In genomic region chr2:136404925-136405324, GRCh38 we compare ENCODE assay signal across 34 cellular contexts.
"Had no signal": no experiment of that assay in that cellular context is flagged by ENCODE, and none has a peak within 500 bp of the region (broad histone marks: within the 10 kb centered on the region; RNA-seq: fewer than 3 reads in every experiment).

No MANE protein-coding gene starts in this region.

- H3K4me1 ChIP-seq: ascending aorta had no signal

- H3K27ac ChIP-seq: ascending aorta, cardiac muscle cell, VCaP had no signal

- ATAC-seq: activated CD8-positive, alpha-beta T cell treated with anti-CD3 and anti-CD28 coated beads for 36 hours; activated naive CD4-positive, alpha-beta T cell treated with anti-CD3 and anti-CD28 coated beads, Interleukin-2, amount 50 U/mL, for 72 hours; activated T-cell treated with anti-CD3 and anti-CD28 coated beads, Interleukin-2, amount 50 U/mL, for 4 hours; activated T-cell treated with anti-CD3 and anti-CD28 coated beads, Interleukin-2, amount 50 U/mL, for 72 hours; activated T-helper 17 cell treated with anti-CD3 and anti-CD28 coated beads, Interleukin-2, amount 50 U/mL, for 72 hours; T-cell had no signal

- H3K9me3 Mint-ChIP-seq: activated B cell treated with CpG ODN at 0.5 μM for 24 hours; activated CD4-positive, alpha-beta memory T cell treated with anti-CD3 and anti-CD28 coated beads for 36 hours; activated CD4-positive, alpha-beta T cell treated with anti-CD3 and anti-CD28 coated beads, Interleukin-2, amount 10 ng/mL, durations not matched to agents 24 days and 14 days; activated CD8-positive, alpha-beta T cell treated with anti-CD3 and anti-CD28 coated beads for 36 hours; activated naive CD4-positive, alpha-beta T cell treated with anti-CD3 and anti-CD28 coated beads for 36 hours; activated naive CD4-positive, alpha-beta T cell treated with anti-CD3 and anti-CD28 coated beads, Interleukin-2, amount 50 U/mL, for 72 hours; activated naive CD8-positive, alpha-beta T cell treated with anti-CD3 and anti-CD28 coated beads for 36 hours; activated T-cell treated with anti-CD3 and anti-CD28 coated beads, Interleukin-2, amount 50 U/mL, for 4 hours; activated T-cell treated with anti-CD3 and anti-CD28 coated beads, Interleukin-2, amount 50 U/mL, for 72 hours; activated T-helper 1 cell treated with anti-CD3 and anti-CD28 coated beads, Interleukin-12 subunit alpha, Interleukin-12 subunit beta, Interleukin-2, Interleukin-4 antibody, amounts not matched to agents 30 ng/mL and 10 ng/mL and 1 ng/mL, durations not matched to agents 14 hours and 24 hours and 36 hours; activated T-helper 17 cell treated with anti-CD3 and anti-CD28 coated beads, Interleukin-2, amount 50 U/mL, for 72 hours; central memory CD8-positive, alpha-beta T cell; T-cell; T-helper 2 cell treated with Interferon-gamma antibody and Interleukin-4, amounts not matched to agents 5 μg/mL and 100 μg/mL, for 36 hours had no signal

- H3K27ac Mint-ChIP-seq: activated B cell treated with CpG ODN at 0.5 μM for 24 hours; activated CD4-positive, alpha-beta memory T cell treated with anti-CD3 and anti-CD28 coated beads for 36 hours; activated CD4-positive, alpha-beta T cell treated with anti-CD3 and anti-CD28 coated beads, Interleukin-2, amount 10 ng/mL, durations not matched to agents 24 days and 14 days; activated CD8-positive, alpha-beta T cell treated with anti-CD3 and anti-CD28 coated beads for 36 hours; activated naive CD4-positive, alpha-beta T cell treated with anti-CD3 and anti-CD28 coated beads for 36 hours; activated naive CD4-positive, alpha-beta T cell treated with anti-CD3 and anti-CD28 coated beads, Interleukin-2, amount 50 U/mL, for 72 hours; activated naive CD8-positive, alpha-beta T cell treated with anti-CD3 and anti-CD28 coated beads for 36 hours; activated T-cell treated with anti-CD3 and anti-CD28 coated beads, Interleukin-2, amount 50 U/mL, for 72 hours; activated T-helper 1 cell treated with anti-CD3 and anti-CD28 coated beads, Interleukin-12 subunit alpha, Interleukin-12 subunit beta, Interleukin-2, Interleukin-4 antibody, amounts not matched to agents 30 ng/mL and 10 ng/mL and 1 ng/mL, durations not matched to agents 14 hours and 24 hours and 36 hours; activated T-helper 17 cell treated with anti-CD3 and anti-CD28 coated beads, Interleukin-2, amount 50 U/mL, for 72 hours; T-cell; T-helper 2 cell treated with Interferon-gamma antibody and Interleukin-4, amounts not matched to agents 5 μg/mL and 100 μg/mL, for 36 hours had no signal

- H3K4me3 ChIP-seq: ascending aorta, cardiac muscle cell had no signal

- H3K27me3 ChIP-seq: ascending aorta, cardiac muscle cell had no signal

- H3K36me3 ChIP-seq: ascending aorta, cardiac muscle cell had no signal

- H3K36me3 Mint-ChIP-seq: activated CD4-positive, alpha-beta memory T cell treated with anti-CD3 and anti-CD28 coated beads for 36 hours; activated naive CD4-positive, alpha-beta T cell treated with anti-CD3 and anti-CD28 coated beads, Interleukin-2, amount 50 U/mL, for 72 hours; activated naive CD8-positive, alpha-beta T cell treated with anti-CD3 and anti-CD28 coated beads for 36 hours; brain had no signal

- H3K9me3 ChIP-seq: ascending aorta had no signal

- DNase-seq: activated B cell treated with CpG ODN at 0.5 μM for 24 hours; activated CD4-positive, alpha-beta memory T cell treated with anti-CD3 and anti-CD28 coated beads for 36 hours; activated CD4-positive, alpha-beta T cell treated with anti-CD3 and anti-CD28 coated beads for 4 hours; activated CD4-positive, alpha-beta T cell treated with anti-CD3 and anti-CD28 coated beads, Interleukin-2, amount 10 ng/mL, durations not matched to agents 24 days and 14 days; activated CD4-positive, alpha-beta T cell treated with anti-CD3 and anti-CD28 coated beads, Interleukin-2, amount 50 U/mL, for 1 hour; activated CD4-positive, alpha-beta T cell treated with anti-CD3 and anti-CD28 coated beads, Interleukin-2, amount 50 U/mL, for 4 hours; activated CD4-positive, CD25-positive, alpha-beta regulatory T cell treated with anti-CD3 and anti-CD28 coated beads, Interleukin-2, amount 50 U/mL, for 72 hours; activated CD8-positive, alpha-beta T cell treated with anti-CD3 and anti-CD28 coated beads for 36 hours; activated effector memory CD4-positive, alpha-beta T cell treated with anti-CD3 and anti-CD28 coated beads, Interleukin-2, amount 50 U/mL, for 16 hours; activated gamma-delta T cell treated with Interleukin-2 at 50 U/mL for 16 hours; activated naive CD4-positive, alpha-beta T cell; activated naive CD4-positive, alpha-beta T cell treated with anti-CD3 and anti-CD28 coated beads for 36 hours; activated naive CD4-positive, alpha-beta T cell treated with anti-CD3 and anti-CD28 coated beads, Interleukin-2, amount 50 U/mL, for 16 hours; activated naive CD8-positive, alpha-beta T cell treated with anti-CD3 and anti-CD28 coated beads for 36 hours; activated T-cell treated with anti-CD3 and anti-CD28 coated beads for 4 hours; activated T-cell treated with anti-CD3 and anti-CD28 coated beads, Interleukin-2, amount 50 U/mL, for 1 hour; activated T-cell treated with anti-CD3 and anti-CD28 coated beads, Interleukin-2, amount 50 U/mL, for 4 hours; activated T-cell treated with anti-CD3 and anti-CD28 coated beads, Interleukin-2, amount 50 U/mL, for 72 hours; amygdala; anterior cingulate cortex; caudate nucleus; cerebellar nuclear complex; T-cell; T-helper 2 cell; T-helper 9 cell had no signal

- H3K4me1 Mint-ChIP-seq: activated naive CD8-positive, alpha-beta T cell treated with anti-CD3 and anti-CD28 coated beads for 36 hours; activated T-helper 17 cell treated with anti-CD3 and anti-CD28 coated beads, Interleukin-2, amount 50 U/mL, for 72 hours; T-cell had no signal

- H3K4me3 Mint-ChIP-seq: activated B cell treated with CpG ODN at 0.5 μM for 24 hours; activated CD4-positive, alpha-beta memory T cell treated with anti-CD3 and anti-CD28 coated beads for 36 hours; activated CD4-positive, alpha-beta T cell treated with anti-CD3 and anti-CD28 coated beads, Interleukin-2, amount 10 ng/mL, durations not matched to agents 24 days and 14 days; activated CD8-positive, alpha-beta T cell treated with anti-CD3 and anti-CD28 coated beads for 36 hours; activated naive CD4-positive, alpha-beta T cell treated with anti-CD3 and anti-CD28 coated beads for 36 hours; activated naive CD8-positive, alpha-beta T cell treated with anti-CD3 and anti-CD28 coated beads for 36 hours; activated T-cell treated with anti-CD3 and anti-CD28 coated beads, Interleukin-2, amount 50 U/mL, for 4 hours; activated T-cell treated with anti-CD3 and anti-CD28 coated beads, Interleukin-2, amount 50 U/mL, for 72 hours; activated T-helper 1 cell treated with anti-CD3 and anti-CD28 coated beads, Interleukin-12 subunit alpha, Interleukin-12 subunit beta, Interleukin-2, Interleukin-4 antibody, amounts not matched to agents 30 ng/mL and 10 ng/mL and 1 ng/mL, durations not matched to agents 14 hours and 24 hours and 36 hours; activated T-helper 17 cell treated with anti-CD3 and anti-CD28 coated beads, Interleukin-2, amount 50 U/mL, for 72 hours; brain; central memory CD8-positive, alpha-beta T cell; T-cell; T-helper 2 cell treated with Interferon-gamma antibody and Interleukin-4, amounts not matched to agents 5 μg/mL and 100 μg/mL, for 36 hours had no signal
